In genomic region chr15:52280326-52281084, GRCh38 we compare ENCODE assay signal across 2 cellular contexts.
TF ChIP-seq lines count a peak whose summit lies in the region.

No MANE protein-coding gene starts in this region.

TF ChIP-seq in GM23338, 12 proteins besides CTCF, POLR2A, EP300 and RAD21 (continued from another document):
- TF ChIP-seq REST (IDR thresholded peaks at IDR 0.05; ENCODE audit: unreplicated experiment) (no peak), ZNF114 (CRISPR knock-in tag; IDR thresholded peaks at IDR 0.05) (no peak), JUNB (IDR thresholded peaks at IDR 0.05; ENCODE audit: unreplicated experiment) (no peak), POLR2AphosphoS5 (IDR thresholded peaks at IDR 0.05; ENCODE audit: low read depth) (no peak), EZH2 (IDR thresholded peaks at IDR 0.05; ENCODE audit: low read depth, unreplicated experiment) (no peak)

TF ChIP-seq in WTC11, 78 proteins besides CTCF, POLR2A, EP300 and RAD21 (continued from another document):
- TF ChIP-seq AFF4 (CRISPR knock-in tag; IDR thresholded peaks at IDR 0.05; ENCODE audit: borderline replicate concordance) = no peak
